8 cellular contexts compared by ENCODE assay signal in genomic region chr15:41934843-41935242, GRCh38. TPM values are rescaled to one million over a fixed set of nuclear protein-coding genes. Genes with fewer than 3 reads are reported as not detected.
A peak's percentile ranks its signal among the peaks of the same experiment; 100 is the strongest.
DNase-seq lines count a peak whose midpoint lies in the region; ATAC-seq, FAIRE-seq and TF ChIP-seq lines count a peak whose summit lies in the region.

No MANE protein-coding gene starts in this region.

- no peak for TF ChIP-seq RAD21 in liver (IDR thresholded peaks at IDR 0.05)
- TF ChIP-seq RAD21 in HepG2 (CRISPR knock-in tag; IDR thresholded peaks at IDR 0.05), result no peak

- intact Hi-C loops in HepG2 (cut with micrococcal nuclease; ENCODE audit: unreplicated experiment), result no loop called here
- intact Hi-C loops in left ventricle myocardium inferior (cut with micrococcal nuclease), result no loop called here

- TF ChIP-seq CTCF in liver (IDR thresholded peaks at IDR 0.05; ENCODE audit: low read depth, low read length, missing input control) (no peak), HepG2 (CRISPR knock-in tag; IDR thresholded peaks at IDR 0.05) (no peak), left ventricle myocardium inferior (IDR thresholded peaks at IDR 0.05; ENCODE audit: borderline replicate concordance) (no peak)

- BruUV-seq in HepG2 (replicated peaks; lab: Mats Ljungman, UMichigan), result no TSS peak

- H3K4me2 ChIP-seq in HepG2 (ENCODE audit: low read depth, low read length) (no peak overlapping the region), GM23248 (ENCODE audit: unreplicated experiment) (no peak overlapping the region)

- no peak overlapping the region for H3K9ac ChIP-seq in liver (ENCODE audit: low read depth in 1 of 2, low read length in 2 of 2)
- H3K9ac ChIP-seq in HepG2 (ENCODE audit: insufficient read depth, low read depth, low read length), result no peak overlapping the region
- H3K9ac ChIP-seq in GM23248, result no peak overlapping the region

- no peaks in the 10 kb centered on the region for H3K9me2 ChIP-seq in GM23248 (ENCODE audit: insufficient read depth)

- no peak for TF ChIP-seq POLR2A in HepG2 (IDR thresholded peaks at IDR 0.05; ENCODE audit: insufficient read depth in 1 of 2, low read depth in 2 of 2, low read length in 2 of 2)

- DNase-seq in HepG2 (ENCODE audit: low spot score) (no peak), activated T-cell treated with anti-CD3 and anti-CD28 coated beads for 1 hour (ENCODE audit: low read depth) (peak; percentile 63), left ventricle myocardium inferior (no peak), GM23248 (no peak), SIG-M5 treated with dmso at 0.1 percent for 504 hours (lab: John Stamatoyannopoulos, UW; ENCODE audit: unreplicated experiment) (no peak), Ammon's horn (ENCODE audit: low spot score) (no peak)
- DNase-seq in stimulated activated CD4-positive, alpha-beta T cell treated with anti-CD3 and anti-CD28 coated beads, TNF-alpha, amount 100 ng/mL, for 48 hours (ENCODE audit: low read depth in 3 of 3), result peak; percentile 42 to 61 (median 52)

- H3K27me3 ChIP-seq in liver (ENCODE audit: control insufficient read depth in 4 of 4, insufficient read depth in 4 of 4, low read length in 3 of 4) (no peaks in the 10 kb centered on the region), HepG2 (ENCODE audit: control insufficient read depth in 1 of 2, insufficient read depth in 2 of 2, low read length in 2 of 2) (no peaks in the 10 kb centered on the region), left ventricle myocardium inferior (ENCODE audit: low read depth) (no peaks in the 10 kb centered on the region), GM23248 (replicated peaks; ENCODE audit: insufficient read depth) (no peaks in the 10 kb centered on the region)

- H3K79me2 ChIP-seq in HepG2 (ENCODE audit: insufficient read depth, low read length) (no peaks in the 10 kb centered on the region), GM23248 (ENCODE audit: insufficient read depth) (peaks cover 17% of the 10 kb centered on the region; the same call in 1 of the 2 replicates)

- FAIRE-seq in HepG2 (lab: Jason Lieb, UNC), result no peak

- POLR2A ChIA-PET in HepG2 (lab: Yijun Ruan, JAX), result no interaction called here

- H4K20me1 ChIP-seq in HepG2 (ENCODE audit: insufficient read depth, low read length), result no peaks in the 10 kb centered on the region
- no peaks in the 10 kb centered on the region for H4K20me1 ChIP-seq in GM23248 (ENCODE audit: insufficient read depth)

- peaks cover 0 to 13% (median 9%) of the 10 kb centered on the region in 4 donors for H3K4me1 ChIP-seq in liver (ENCODE audit: control insufficient read depth in 4 of 4, insufficient read depth in 4 of 4, low read length in 3 of 4)
- peaks cover 11% of the 10 kb centered on the region for H3K4me1 ChIP-seq in HepG2 (ENCODE audit: insufficient read depth, low read length)
- H3K4me1 ChIP-seq in left ventricle myocardium inferior, result peaks cover 99% of the 10 kb centered on the region
- peaks cover 37% of the 10 kb centered on the region for H3K4me1 ChIP-seq in GM23248 (ENCODE audit: insufficient read depth)

- H2AFZ ChIP-seq in HepG2 (ENCODE audit: low read length) (no peak overlapping the region), GM23248 (no peak overlapping the region)

- peak overlapping the region in 1 of 2 donors; percentile 19 for H3K27ac ChIP-seq in liver (ENCODE audit: low read depth in 1 of 2, low read length in 2 of 2)
- no peak overlapping the region for H3K27ac ChIP-seq in HepG2 (ENCODE audit: extremely low read length, insufficient read depth, low read length)
- peak overlapping the region; percentile 89 for H3K27ac ChIP-seq in left ventricle myocardium inferior (replicated peaks)
- H3K27ac ChIP-seq in GM23248, result no peak overlapping the region

- H3K36me3 ChIP-seq in liver (ENCODE audit: control insufficient read depth in 4 of 4, insufficient read depth in 3 of 4, low read depth in 1 of 4, low read length in 3 of 4) (peaks cover 0 to 3% (median 0%) of the 10 kb centered on the region in 4 donors), HepG2 (replicated peaks in 1 of 2; ENCODE audit: control insufficient read depth in 1 of 2, insufficient read depth in 2 of 2, low read length in 2 of 2) (no peaks in the 10 kb centered on the region; a peak in 1 of 5 replicates), left ventricle myocardium inferior (peaks cover 7% of the 10 kb centered on the region), GM23248 (ENCODE audit: low read depth) (0 out of 2 replicates have a peak, but pooled peaks cover 3% of the 10 kb centered on the region)

- TF ChIP-seq EP300 in HepG2 (IDR thresholded peaks at IDR 0.05; ENCODE audit: low read depth in 2 of 2, low read length in 2 of 2), result no peak
- no peak for TF ChIP-seq EP300 in HepG2 (CRISPR knock-in tag; IDR thresholded peaks at IDR 0.05; ENCODE audit: borderline replicate concordance)

- CTCF ChIA-PET in HepG2 (lab: Yijun Ruan, JAX; ENCODE audit: low intra/inter-chr PET ratio, low total read pairs), result no interaction called here

- H3K4me3 ChIP-seq in liver (ENCODE audit: low read depth in 1 of 3, low read length in 3 of 3), result no peak overlapping the region
- no peak overlapping the region for H3K4me3 ChIP-seq in HepG2 (replicated peaks in 1 of 3; ENCODE audit: insufficient read depth in 1 of 3, low read depth in 2 of 3, low read length in 3 of 3)
- no peak overlapping the region for H3K4me3 ChIP-seq in left ventricle myocardium inferior
- H3K4me3 ChIP-seq in GM23248, result no peak overlapping the region

- peaks cover 20% of the 10 kb centered on the region for H3F3A ChIP-seq in GM23248 (ENCODE audit: insufficient read depth)

- no peaks in the 10 kb centered on the region for H3K9me3 ChIP-seq in liver (ENCODE audit: control insufficient read depth in 4 of 4, low read length in 3 of 4)
- no peaks in the 10 kb centered on the region for H3K9me3 ChIP-seq in HepG2 (ENCODE audit: low read length)
- H3K9me3 ChIP-seq in left ventricle myocardium inferior (replicated peaks), result no peaks in the 10 kb centered on the region
- H3K9me3 ChIP-seq in GM23248 (ENCODE audit: low read depth), result no peaks in the 10 kb centered on the region

- 75% methylated on average over 4 of the region's 4 CpGs for WGBS in liver
- WGBS in HepG2 (ENCODE audit: low lambda C conversion rate), result 95% methylated on average over 4 of the region's 4 CpGs
- WGBS in GM23248 (ENCODE audit: low coverage in 1 of 2, low lambda C conversion rate in 2 of 2, missing lambda C conversion rate in 2 of 2), 2 experiments, result 69 to 84% methylated on average over 4 of the region's 4 CpGs

- in situ Hi-C loops in HepG2 (cut with HindIII; ENCODE audit: extremely low pct_ligation_motif_present, low pct_unique_long_range_greater_than_20kb) (no loop called here), GM23248 (cut with MboI) (no loop called here)

- ATAC-seq in HepG2, result no peak

RNA-seq across cellular contexts. Expression of gene EHD4, which starts 37.5 kb away (rescaled TPM):
- total RNA-seq in liver, result 1 to 10 TPM; 5.1 to 10.0 TPM
- 1 to 10 TPM; 3.3 to 7.3 TPM for polyA plus RNA-seq in liver
- 4.8 and 4.9 TPM in 2 replicates for total RNA-seq in HepG2 (2016; rRNA removed; fragmentation: Illumina TruSeq; extraction: Trizol)
- total RNA-seq in HepG2 (2016; cell fraction: cytosol; rRNA removed; fragmentation: Illumina TruSeq; extraction: Trizol; ENCODE audit: low read depth), result 0.97 and 1.0 TPM in 2 replicates
- total RNA-seq in HepG2 (2016; cell fraction: insoluble cytoplasmic fraction; rRNA removed; fragmentation: Illumina TruSeq; extraction: Trizol), result 4.7 and 4.8 TPM in 2 replicates
- total RNA-seq in HepG2 (2016; cell fraction: membrane; rRNA removed; fragmentation: Illumina TruSeq; extraction: Trizol), result 3.1 and 3.3 TPM in 2 replicates
- 2.8 and 3.3 TPM in 2 replicates for total RNA-seq in HepG2 (2016; cell fraction: nucleus; rRNA removed; fragmentation: Illumina TruSeq; extraction: Trizol)
- 3.1 and 4.2 TPM in 2 replicates for polyA plus RNA-seq in HepG2 (2011; rRNA removed)
- 3.3 and 3.5 TPM in 2 replicates for polyA plus RNA-seq in HepG2 (2011; cell fraction: cytosol; rRNA removed)
- 2.8 and 2.9 TPM in 2 replicates for polyA plus RNA-seq in HepG2 (2011; cell fraction: nucleus; rRNA removed)
- 1.7 and 3.1 TPM in 2 replicates for polyA plus RNA-seq in HepG2 (2012)
- 0.84 and 1.1 TPM in 2 replicates for polyA plus RNA-seq in HepG2 (2016; cell fraction: cytosol; fragmentation: Illumina TruSeq; extraction: Trizol; ENCODE audit: low read depth)
- polyA plus RNA-seq in HepG2 (2016; cell fraction: insoluble cytoplasmic fraction; fragmentation: Illumina TruSeq; extraction: Trizol; ENCODE audit: low read depth), result 4.5 and 4.7 TPM in 2 replicates
- 2.2 and 2.4 TPM in 2 replicates for polyA plus RNA-seq in HepG2 (2016; cell fraction: membrane; fragmentation: Illumina TruSeq; extraction: Trizol; ENCODE audit: low read depth)
- polyA plus RNA-seq in HepG2 (2016; cell fraction: nucleus; fragmentation: Illumina TruSeq; extraction: Trizol; ENCODE audit: insufficient read depth, low read depth), result 2.2 and 2.6 TPM in 2 replicates
- 10.8 and 22.1 TPM in 2 replicates for polyA minus RNA-seq in HepG2 (2011; rRNA and poly(A)+ RNA removed; ENCODE audit: low replicate concordance)
- 3.8 and 4.5 TPM in 2 replicates for polyA minus RNA-seq in HepG2 (2011; cell fraction: cytosol; rRNA and poly(A)+ RNA removed)
- polyA minus RNA-seq in HepG2 (2011; cell fraction: nucleus; rRNA and poly(A)+ RNA removed), result 5.9 and 6.2 TPM in 2 replicates
- total RNA-seq in left ventricle myocardium inferior, result 46.4 TPM
- total RNA-seq in GM23248 (2014; rRNA removed; shearing (Covaris generic)), result 15.9 and 17.7 TPM in 2 replicates
- 18.7 and 21.0 TPM in 2 replicates for polyA plus RNA-seq in GM23248 (2016; fragmentation: Nextera tagmentation; extraction: Ambion mirVana)

RNA-seq across cellular contexts. Expression of gene SPTBN5, which starts 41.0 kb away (rescaled TPM):
- total RNA-seq in liver (1 to 10 TPM in 1 of 2 donors, under 1 TPM in 1; 0.14 to 1.7 TPM), HepG2 (2016; rRNA removed; fragmentation: Illumina TruSeq; extraction: Trizol) (0.01 and 0.07 TPM in 2 replicates), left ventricle myocardium inferior (2.7 TPM)
- polyA plus RNA-seq in liver (under 1 TPM; 0.12 to 0.19 TPM), HepG2 (2011; rRNA removed) (0.01 and 0.03 TPM in 2 replicates), GM23248 (2016; fragmentation: Nextera tagmentation; extraction: Ambion mirVana) (0.03 TPM in 1 of 2 replicates, not detected in the other)
- not detected in 2 replicates for total RNA-seq in HepG2 (2016; cell fraction: cytosol; rRNA removed; fragmentation: Illumina TruSeq; extraction: Trizol; ENCODE audit: low read depth)
- 0.04 TPM in 2 replicates for total RNA-seq in HepG2 (2016; cell fraction: insoluble cytoplasmic fraction; rRNA removed; fragmentation: Illumina TruSeq; extraction: Trizol)
- 0.06 TPM in 1 of 2 replicates, not detected in the other for total RNA-seq in HepG2 (2016; cell fraction: membrane; rRNA removed; fragmentation: Illumina TruSeq; extraction: Trizol)
- 0.06 and 0.09 TPM in 2 replicates for total RNA-seq in HepG2 (2016; cell fraction: nucleus; rRNA removed; fragmentation: Illumina TruSeq; extraction: Trizol)
- 0.01 and 0.03 TPM in 2 replicates for polyA plus RNA-seq in HepG2 (2011; cell fraction: cytosol; rRNA removed)
- polyA plus RNA-seq in HepG2 (2011; cell fraction: nucleus; rRNA removed), result 0.21 and 0.23 TPM in 2 replicates
- polyA plus RNA-seq in HepG2 (2012), result 0.16 TPM in 1 of 2 replicates, not detected in the other
- polyA plus RNA-seq in HepG2 (2016; cell fraction: cytosol; fragmentation: Illumina TruSeq; extraction: Trizol; ENCODE audit: low read depth), result 0.01 TPM in 1 of 2 replicates, not detected in the other
- polyA plus RNA-seq in HepG2 (2016; cell fraction: insoluble cytoplasmic fraction; fragmentation: Illumina TruSeq; extraction: Trizol; ENCODE audit: low read depth), result 0.11 TPM in 1 of 2 replicates, not detected in the other
- 0.01 and 0.08 TPM in 2 replicates for polyA plus RNA-seq in HepG2 (2016; cell fraction: membrane; fragmentation: Illumina TruSeq; extraction: Trizol; ENCODE audit: low read depth)
- 0.36 and 0.44 TPM in 2 replicates for polyA plus RNA-seq in HepG2 (2016; cell fraction: nucleus; fragmentation: Illumina TruSeq; extraction: Trizol; ENCODE audit: insufficient read depth, low read depth)
- polyA minus RNA-seq in HepG2 (2011; rRNA and poly(A)+ RNA removed; ENCODE audit: low replicate concordance), result 0.40 TPM in 1 of 2 replicates, not detected in the other
- polyA minus RNA-seq in HepG2 (2011; cell fraction: cytosol; rRNA and poly(A)+ RNA removed), result not detected in 2 replicates
- polyA minus RNA-seq in HepG2 (2011; cell fraction: nucleus; rRNA and poly(A)+ RNA removed), result under 0.01 TPM in 1 of 2 replicates, not detected in the other
- total RNA-seq in GM23248 (2014; rRNA removed; shearing (Covaris generic)), result 0.11 and 0.25 TPM in 2 replicates

Comparison
In these comparisons a context has a peak if more than half of its experiments do, and no peak if none do; other contexts are left out.
1. DNase-seq: peak in activated T-cell treated with anti-CD3 and anti-CD28 coated beads for 1 hour (single experiment) and stimulated activated CD4-positive, alpha-beta T cell treated with anti-CD3 and anti-CD28 coated beads, TNF-alpha, amount 100 ng/mL, for 48 hours (3 of 3); none in HepG2 (single experiment), left ventricle myocardium inferior (single experiment), GM23248 (single experiment), SIG-M5 treated with dmso at 0.1 percent for 504 hours (single experiment) and Ammon's horn (single experiment).